Comparison of ENCODE assay signal across 1 cellular context in the genomic region with DNA sequence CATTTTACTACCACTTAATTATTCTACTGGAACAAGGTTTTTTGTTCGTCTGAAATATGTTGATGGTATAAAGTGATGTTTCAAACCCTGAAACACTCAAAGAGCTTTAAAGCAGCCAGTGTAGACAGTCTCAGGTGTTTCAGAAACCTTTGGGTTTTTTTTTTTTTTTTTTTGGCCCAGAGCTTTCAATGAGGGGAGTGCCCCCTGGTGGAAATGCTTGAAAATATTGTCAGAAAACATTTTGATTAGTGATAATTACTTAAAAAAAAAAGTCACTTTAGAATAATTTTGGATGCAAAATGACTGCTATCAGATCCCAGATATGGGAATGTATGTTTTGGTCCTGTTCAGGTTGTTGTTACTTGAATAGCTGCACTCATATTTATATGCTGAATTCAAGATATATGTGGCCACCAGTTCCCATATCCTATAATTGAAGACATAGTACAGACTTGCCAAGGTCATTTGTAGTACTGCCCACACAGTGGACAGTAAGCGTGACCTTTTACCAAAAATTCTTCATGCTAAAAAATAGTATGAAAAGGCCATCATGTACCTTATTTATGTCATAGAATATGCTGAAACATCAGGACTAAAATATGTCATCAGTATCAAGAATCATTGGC.
TF ChIP-seq lines count a peak whose summit lies in the region.

No MANE protein-coding gene starts in this region.

TF ChIP-seq in endothelial cell of umbilical vein, 7 proteins besides CTCF, POLR2A, EP300 and RAD21:
- TF ChIP-seq EZH2 (IDR thresholded peaks at IDR 0.05; ENCODE audit: borderline replicate concordance, low read depth, low read length, severe bottlenecking) (no peak), POLR2AphosphoS5 (IDR thresholded peaks at IDR 0.05; ENCODE audit: insufficient read depth, low read depth, low read length) (no peak), GATA2 (IDR thresholded peaks at IDR 0.05; ENCODE audit: insufficient read depth, insufficient read length, low read depth, low read length) (no peak), FOS (IDR thresholded peaks at IDR 0.05; ENCODE audit: borderline replicate concordance, insufficient read depth, low read length) (no peak), JUN (IDR thresholded peaks at IDR 0.05; ENCODE audit: borderline replicate concordance, insufficient read depth, insufficient read length, low read depth) (no peak)
- TF ChIP-seq, protein P1, sequence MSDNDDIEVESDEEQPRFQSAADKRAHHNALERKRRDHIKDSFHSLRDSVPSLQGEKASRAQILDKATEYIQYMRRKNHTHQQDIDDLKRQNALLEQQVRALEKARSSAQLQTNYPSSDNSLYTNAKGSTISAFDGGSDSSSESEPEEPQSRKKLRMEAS (IDR thresholded peaks at IDR 0.05; ENCODE audit: insufficient read depth, insufficient read length): no peak
